30 cellular contexts compared by ENCODE assay signal in genomic region chr6:32058511-32058963, GRCh38. TPM values are rescaled to one million over a fixed set of nuclear protein-coding genes. Genes with fewer than 3 reads are reported as not detected.
DNase-seq lines count a peak whose midpoint lies in the region; ATAC-seq, FAIRE-seq and TF ChIP-seq lines count a peak whose summit lies in the region.
"Had no signal": no experiment of that assay in that cellular context is flagged by ENCODE, and none has a peak within 500 bp of the region (broad histone marks: within the 10 kb centered on the region; RNA-seq: fewer than 3 reads in every experiment).

No MANE protein-coding gene starts in this region.

- H3K4me3 ChIP-seq in adipocyte (ENCODE audit: low read length) (peak overlapping the region; percentile 54), endothelial cell of umbilical vein (replicated peaks in 1 of 3; ENCODE audit: insufficient read depth in 1 of 3, low read depth in 1 of 3, low read length in 3 of 3) (no peak overlapping the region), right cardiac atrium (ENCODE audit: low read length) (no peak overlapping the region)
- H3K4me3 ChIP-seq: adrenal gland, coronary artery, GM23338, PC-9, prostate gland had no signal

- intact Hi-C loops in endothelial cell of umbilical vein (cut with micrococcal nuclease) = no loop called here
- intact Hi-C loops in right cardiac atrium (cut with DNase I) = no loop called here
- intact Hi-C loops in sciatic nerve (cut with DNase I) = no loop called here

- H3K9me1 ChIP-seq in endothelial cell of umbilical vein (replicated peaks; ENCODE audit: control insufficient read depth, extremely low read depth, insufficient read depth, low read length) = no peaks in the 10 kb centered on the region

- ATAC-seq in right cardiac atrium (peak; percentile 22 to 37), sciatic nerve (peak; percentile 77), GM18907 (IDR thresholded peaks at IDR 0.05; ENCODE audit: unreplicated experiment) (no peak), HG03135 (IDR thresholded peaks at IDR 0.05; ENCODE audit: unreplicated experiment) (no peak)
- ATAC-seq: GM23338; left colon; stimulated activated naive B cell treated with anti-CD40 and anti-IgM and Interleukin-4, amounts not matched to agents 10 μg/mL and 1 μg/mL and 100 μg/mL, for 72 hours had no signal

- dilution Hi-C loops in endothelial cell of umbilical vein (cut with MboI; ENCODE audit: extremely low pct_ligation_motif_present, low sequenced_read_pairs) = no loop called here

- no peak overlapping the region for H3K9ac ChIP-seq in adipocyte (ENCODE audit: low read length)
- peak overlapping the region; percentile 23 for H3K9ac ChIP-seq in endothelial cell of umbilical vein (replicated peaks; ENCODE audit: extremely low read depth, insufficient read depth, low read length)

- H3K4me1 ChIP-seq in adipocyte (ENCODE audit: control insufficient read depth, insufficient read depth, low read length) (peaks cover 13% of the 10 kb centered on the region), endothelial cell of umbilical vein (ENCODE audit: control insufficient read depth, extremely low read depth, insufficient read depth, low read length) (peaks cover 9% of the 10 kb centered on the region), right cardiac atrium (ENCODE audit: control insufficient read depth, insufficient read depth, low read length) (no peaks in the 10 kb centered on the region)
- H3K4me1 ChIP-seq: adrenal gland, prostate gland had no signal

- H3K27ac ChIP-seq in endothelial cell of umbilical vein (ENCODE audit: insufficient read depth, low read depth, low read length) = no peak overlapping the region
- no peak overlapping the region for H3K27ac ChIP-seq in right cardiac atrium (ENCODE audit: low read length)
- H3K27ac ChIP-seq: PC-9, prostate gland had no signal

- no peak for TF ChIP-seq POLR2A in endothelial cell of umbilical vein (IDR thresholded peaks at IDR 0.05; ENCODE audit: low read depth, low read length)

- H3K9me3 ChIP-seq in adipocyte (ENCODE audit: control insufficient read depth, low read length) (no peaks in the 10 kb centered on the region), endothelial cell of umbilical vein (replicated peaks; ENCODE audit: control insufficient read depth, insufficient read depth, low read length) (no peaks in the 10 kb centered on the region), right cardiac atrium (ENCODE audit: control insufficient read depth, low read length) (no peaks in the 10 kb centered on the region)
- H3K9me3 ChIP-seq: adrenal gland, prostate gland had no signal

- no peak for DNase-seq in adipocyte (ENCODE audit: low read depth)
- DNase-seq in endothelial cell of umbilical vein (ENCODE audit: low read depth, low spot score) = peak; percentile 88
- peak in 2 of 3 donors; percentile 41 to 66 for DNase-seq in right cardiac atrium
- no peak for DNase-seq in sciatic nerve (ENCODE audit: low spot score)
- DNase-seq in SW480 (ENCODE audit: low spot score) = no peak
- DNase-seq in NCI-H1694 (lab: John Stamatoyannopoulos, UW) = no peak
- DNase-seq: activated CD4-positive, alpha-beta T cell treated with anti-CD3 and anti-CD28 coated beads, Interleukin-2, amount 50 U/mL, for 48 hours; activated CD4-positive, CD25-positive, alpha-beta regulatory T cell treated with anti-CD3 and anti-CD28 coated beads, Interleukin-2, amount 50 U/mL, for 72 hours; activated naive CD4-positive, alpha-beta T cell treated with anti-CD3 and anti-CD28 coated beads for 36 hours; adrenal gland; effector memory CD4-positive, alpha-beta T cell; erythroblast; hippocampal formation; KBM-7; left colon; mesendoderm; MM.1S; NCI-H2029 treated with DMSO at 0.1 percent for 48 hours; NCI-H526; PC-9; stimulated activated naive B cell treated with anti-CD40 and anti-IgM and Interleukin-4, amounts not matched to agents 10 μg/mL and 1 μg/mL and 100 μg/mL, for 72 hours had no signal

- BruUV-seq in endothelial cell of umbilical vein (replicated peaks; lab: Mats Ljungman, UMichigan) = no TSS peak

- peak overlapping the region; percentile 73 for H2AFZ ChIP-seq in endothelial cell of umbilical vein (ENCODE audit: low read depth, low read length)
- H2AFZ ChIP-seq: GM23338, PC-9 had no signal

- 65% methylated on average over 11 of the region's 11 CpGs for WGBS in right cardiac atrium

- no peaks in the 10 kb centered on the region for H3K36me3 ChIP-seq in adipocyte (ENCODE audit: control insufficient read depth, insufficient read depth, low read length, severe bottlenecking)
- H3K36me3 ChIP-seq in endothelial cell of umbilical vein (ENCODE audit: control insufficient read depth in 2 of 2, extremely low read depth in 1 of 2, insufficient read depth in 2 of 2, low read length in 2 of 2) = no peaks in the 10 kb centered on the region
- H3K36me3 ChIP-seq: adrenal gland, prostate gland had no signal

- CTCF ChIA-PET in endothelial cell of umbilical vein (lab: Charles Lee) = interaction anchor here (1.1 to 1.7 kb wide), 2 partner anchors 11 to 21 kb away, joined by 3 to 7 read pairs; no protein-coding TSS in a partner anchor

- POLR2A ChIA-PET in endothelial cell of umbilical vein (lab: Charles Lee) = no interaction called here

- TF ChIP-seq CTCF in endothelial cell of umbilical vein (IDR thresholded peaks at IDR 0.05; ENCODE audit: extremely low read depth in 1 of 2, insufficient read depth in 1 of 2, low read depth in 1 of 2, low read length in 2 of 2) = no peak

- peak overlapping the region; percentile 44 for H3K4me2 ChIP-seq in endothelial cell of umbilical vein (ENCODE audit: insufficient read depth, low read length)
- H3K4me2 ChIP-seq: GM23338, PC-9 had no signal

- H3K27me3 ChIP-seq in adipocyte (replicated peaks; ENCODE audit: control insufficient read depth, insufficient read depth, low read length) (no peaks in the 10 kb centered on the region), endothelial cell of umbilical vein (ENCODE audit: control insufficient read depth in 2 of 2, insufficient read depth in 2 of 2, low read length in 2 of 2) (no peaks in the 10 kb centered on the region), right cardiac atrium (ENCODE audit: control insufficient read depth, insufficient read depth) (no peaks in the 10 kb centered on the region)
- H3K27me3 ChIP-seq: adrenal gland had no signal

- no peak for FAIRE-seq in endothelial cell of umbilical vein (lab: Jason Lieb, UNC)
- FAIRE-seq: frontal cortex, GM18507, HTR-8/SVneo had no signal

- no peaks in the 10 kb centered on the region for H3K79me2 ChIP-seq in endothelial cell of umbilical vein (ENCODE audit: control insufficient read depth, insufficient read depth, low read length)

- H4K20me1 ChIP-seq in endothelial cell of umbilical vein (replicated peaks; ENCODE audit: control insufficient read depth, extremely low read depth, insufficient read depth, low read length) = no peaks in the 10 kb centered on the region

TF ChIP-seq in endothelial cell of umbilical vein, 7 proteins besides CTCF, POLR2A, EP300 and RAD21 (continues in another document):
- TF ChIP-seq GATA2 (IDR thresholded peaks at IDR 0.05; ENCODE audit: insufficient read depth, insufficient read length, low read depth, low read length) (no peak), EZH2 (IDR thresholded peaks at IDR 0.05; ENCODE audit: borderline replicate concordance, low read depth, low read length, severe bottlenecking) (no peak), MYC (IDR thresholded peaks at IDR 0.05; ENCODE audit: low read depth, low read length) (no peak), FOS (IDR thresholded peaks at IDR 0.05; ENCODE audit: borderline replicate concordance, insufficient read depth, low read length) (peak; percentile 39), MAX (IDR thresholded peaks at IDR 0.05; ENCODE audit: insufficient read depth, insufficient read length) (no peak)

RNA-seq across cellular contexts. Expression of gene CYP21A2, which starts 20.3 kb away (rescaled TPM):
- total RNA-seq in endothelial cell of umbilical vein (0.22 and 0.32 TPM in 2 replicates), right cardiac atrium (1 to 10 TPM in 1 of 4 donors, under 1 TPM in 2, not detected in 1; 0.47 to 3.2 (median 0.51) TPM), sciatic nerve (6.1 TPM)
- polyA plus RNA-seq in endothelial cell of umbilical vein (0.06 and 0.46 TPM in 2 replicates), right cardiac atrium (0.48 TPM)
- polyA plus RNA-seq in endothelial cell of umbilical vein (2011; cell fraction: cytosol; rRNA removed) = 0.13 TPM in 1 of 2 replicates, not detected in the other
- 1.0 and 1.1 TPM in 2 replicates for polyA plus RNA-seq in endothelial cell of umbilical vein (2011; cell fraction: nucleus; rRNA removed)
- polyA plus RNA-seq in endothelial cell of umbilical vein (2012) = 0.12 TPM in 2 replicates
- 0.22 TPM in 1 of 2 replicates, not detected in the other for polyA minus RNA-seq in endothelial cell of umbilical vein
- not detected for polyA minus RNA-seq in endothelial cell of umbilical vein (2011; cell fraction: cytosol; rRNA and poly(A)+ RNA removed)
- 1.5 TPM in 1 of 2 replicates, not detected in the other for polyA minus RNA-seq in endothelial cell of umbilical vein (2011; cell fraction: nucleus; rRNA and poly(A)+ RNA removed)
- total RNA-seq: GM23338, skeletal muscle tissue had no signal

RNA-seq across cellular contexts. Expression of gene C4B, which starts 43.9 kb away (rescaled TPM):
- total RNA-seq in endothelial cell of umbilical vein (6.3 and 6.5 TPM in 2 replicates), right cardiac atrium (100 to 1,000 TPM in 3 of 4 donors, 10 to 100 TPM in 1; 86.0 to 163 (median 139) TPM), sciatic nerve (392 TPM)
- polyA plus RNA-seq in endothelial cell of umbilical vein (2.9 and 4.4 TPM in 2 replicates), right cardiac atrium (41.2 TPM)
- 1.0 and 2.0 TPM in 2 replicates for polyA plus RNA-seq in endothelial cell of umbilical vein (2011; cell fraction: cytosol; rRNA removed)
- polyA plus RNA-seq in endothelial cell of umbilical vein (2011; cell fraction: nucleus; rRNA removed) = 18.8 and 28.5 TPM in 2 replicates
- polyA plus RNA-seq in endothelial cell of umbilical vein (2012) = 1.6 and 3.8 TPM in 2 replicates
- polyA minus RNA-seq in endothelial cell of umbilical vein = 5.8 and 8.0 TPM in 2 replicates
- polyA minus RNA-seq in endothelial cell of umbilical vein (2011; cell fraction: cytosol; rRNA and poly(A)+ RNA removed) = not detected
- 5.3 and 9.5 TPM in 2 replicates for polyA minus RNA-seq in endothelial cell of umbilical vein (2011; cell fraction: nucleus; rRNA and poly(A)+ RNA removed)
- total RNA-seq: GM23338 had no signal

RNA-seq across cellular contexts. Expression of gene TNXB, which starts 50.6 kb away (rescaled TPM):
- total RNA-seq in endothelial cell of umbilical vein = 2.7 and 3.2 TPM in 2 replicates
- polyA plus RNA-seq in endothelial cell of umbilical vein = 0.24 and 0.47 TPM in 2 replicates
- 0.04 and 0.28 TPM in 2 replicates for polyA plus RNA-seq in endothelial cell of umbilical vein (2011; cell fraction: cytosol; rRNA removed)
- polyA plus RNA-seq in endothelial cell of umbilical vein (2011; cell fraction: nucleus; rRNA removed) = 2.3 and 2.4 TPM in 2 replicates
- 0.05 and 0.14 TPM in 2 replicates for polyA plus RNA-seq in endothelial cell of umbilical vein (2012)
- 0.57 and 0.95 TPM in 2 replicates for polyA minus RNA-seq in endothelial cell of umbilical vein
- 1.1 TPM for polyA minus RNA-seq in endothelial cell of umbilical vein (2011; cell fraction: cytosol; rRNA and poly(A)+ RNA removed)
- 2.9 and 3.7 TPM in 2 replicates for polyA minus RNA-seq in endothelial cell of umbilical vein (2011; cell fraction: nucleus; rRNA and poly(A)+ RNA removed)
- total RNA-seq in right cardiac atrium = 100 to 1,000 TPM in 3 of 4 donors, 10 to 100 TPM in 1; 77.9 to 182 (median 115) TPM
- polyA plus RNA-seq in right cardiac atrium = 99.0 TPM
- 423 TPM for total RNA-seq in sciatic nerve

Comparison
In these comparisons a context has a peak if more than half of its experiments do, and no peak if none do; other contexts are left out.
1. DNase-seq: peak in endothelial cell of umbilical vein (single experiment) and right cardiac atrium (2 of 3); none in adipocyte (single experiment), sciatic nerve (single experiment), SW480 (single experiment) and NCI-H1694 (single experiment).
2. ATAC-seq: peak in right cardiac atrium (2 of 2) and sciatic nerve (single experiment); none in GM18907 (single experiment) and HG03135 (single experiment).
3. RNA of gene C4B, which starts 43.9 kb away (total RNA-seq): 392 TPM in sciatic nerve (single experiment) and 86.0 to 163 TPM in right cardiac atrium; 6.3 to 6.5 TPM in endothelial cell of umbilical vein; every median in the first group is over 10 times any median in the second.
4. RNA of gene TNXB, which starts 50.6 kb away (total RNA-seq): 423 TPM in sciatic nerve (single experiment) and 77.9 to 182 TPM in right cardiac atrium; 2.7 to 3.2 TPM in endothelial cell of umbilical vein; every median in the first group is over 10 times any median in the second.